8 cellular contexts compared by ENCODE assay signal in genomic region chr13:66138172-66138811, GRCh38.
A peak's percentile ranks its signal among the peaks of the same experiment; 100 is the strongest.
DNase-seq lines count a peak whose midpoint lies in the region; ATAC-seq and TF ChIP-seq lines count a peak whose summit lies in the region.
"Had no signal": no experiment of that assay in that cellular context is flagged by ENCODE, and none has a peak within 500 bp of the region (broad histone marks: within the 10 kb centered on the region; RNA-seq: fewer than 3 reads in every experiment).

No MANE protein-coding gene starts in this region.

- H3K27ac Mint-ChIP-seq in naive B cell, result peak overlapping the region; percentile 71 to 96 (median 84)
- H3K27ac Mint-ChIP-seq in activated CD8-positive, alpha-beta memory T cell treated with anti-CD3 and anti-CD28 coated beads, Interleukin-2, amount 10 ng/mL, durations not matched to agents 7 days and 5 days, result no peak overlapping the region

- intact Hi-C loops in upper lobe of right lung (cut with DNase I), result no loop called here

- H3K4me1 Mint-ChIP-seq in naive B cell, result peaks cover 19 to 38% (median 29%) of the 10 kb centered on the region in 3 donors
- no peaks in the 10 kb centered on the region for H3K4me1 Mint-ChIP-seq in activated CD8-positive, alpha-beta memory T cell treated with anti-CD3 and anti-CD28 coated beads, Interleukin-2, amount 10 ng/mL, durations not matched to agents 7 days and 5 days

- H3K36me3 Mint-ChIP-seq in naive B cell, result no peaks in the 10 kb centered on the region
- H3K36me3 Mint-ChIP-seq in activated CD8-positive, alpha-beta memory T cell treated with anti-CD3 and anti-CD28 coated beads, Interleukin-2, amount 10 ng/mL, durations not matched to agents 7 days and 5 days, result no peaks in the 10 kb centered on the region

- no peaks in the 10 kb centered on the region for H3K27me3 Mint-ChIP-seq in naive B cell
- H3K27me3 Mint-ChIP-seq in activated CD8-positive, alpha-beta memory T cell treated with anti-CD3 and anti-CD28 coated beads, Interleukin-2, amount 10 ng/mL, durations not matched to agents 7 days and 5 days, result no peaks in the 10 kb centered on the region

- H3K9me3 Mint-ChIP-seq in naive B cell, result peaks cover 0 to 4% (median 0%) of the 10 kb centered on the region in 7 donors
- H3K9me3 Mint-ChIP-seq in activated CD8-positive, alpha-beta memory T cell treated with anti-CD3 and anti-CD28 coated beads, Interleukin-2, amount 10 ng/mL, durations not matched to agents 7 days and 5 days (ENCODE audit: low read depth), result peaks cover 4% of the 10 kb centered on the region

- H3K4me1 ChIP-seq in upper lobe of right lung, result no peaks in the 10 kb centered on the region

- H3K4me3 ChIP-seq in upper lobe of right lung, result no peak overlapping the region

- ATAC-seq in GM19043 (IDR thresholded peaks at IDR 0.05; ENCODE audit: low read depth, unreplicated experiment) (peak; percentile 86), GM21825 (IDR thresholded peaks at IDR 0.05; ENCODE audit: unreplicated experiment) (peak; percentile 92), HG03439 (IDR thresholded peaks at IDR 0.05; ENCODE audit: unreplicated experiment) (peak; percentile 93), naive B cell (ENCODE audit: low read depth in 2 of 2) (peak; percentile 90 to 91), upper lobe of right lung (no peak)
- ATAC-seq in activated CD8-positive, alpha-beta memory T cell treated with anti-CD3 and anti-CD28 coated beads, Interleukin-2, amount 10 ng/mL, durations not matched to agents 7 days and 5 days, result no peak

- no peak overlapping the region for H3K27ac ChIP-seq in upper lobe of right lung

- TF ChIP-seq CTCF in upper lobe of right lung (IDR thresholded peaks at IDR 0.05), result no peak

- peak overlapping the region in 6 of 8 donors; percentile 6 to 65 (median 26) for H3K4me3 Mint-ChIP-seq in naive B cell
- no peak overlapping the region for H3K4me3 Mint-ChIP-seq in activated CD8-positive, alpha-beta memory T cell treated with anti-CD3 and anti-CD28 coated beads, Interleukin-2, amount 10 ng/mL, durations not matched to agents 7 days and 5 days

- DNase-seq in naive B cell (peak; percentile 68), upper lobe of right lung (no peak), NCI-H1694 treated with DMSO at 0.1 percent for 48 hours (lab: John Stamatoyannopoulos, UW) (no peak)
- DNase-seq in activated CD8-positive, alpha-beta memory T cell treated with anti-CD3 and anti-CD28 coated beads, Interleukin-2, amount 10 ng/mL, durations not matched to agents 7 days and 5 days, result no peak
- DNase-seq: cerebellar nuclear complex had no signal

- no peaks in the 10 kb centered on the region for H3K36me3 ChIP-seq in upper lobe of right lung

- H3K27me3 ChIP-seq in upper lobe of right lung, result no peaks in the 10 kb centered on the region

- CTCF ChIA-PET in activated CD8-positive, alpha-beta memory T cell treated with anti-CD3 and anti-CD28 coated beads, Interleukin-2, amount 10 ng/mL, durations not matched to agents 7 days and 5 days (lab: Charles Lee), result no interaction called here

- no peaks in the 10 kb centered on the region for H3K9me3 ChIP-seq in upper lobe of right lung

Comparison
In these comparisons a context has a peak if more than half of its experiments do, and no peak if none do; other contexts are left out.
1. ATAC-seq: peak in GM19043 (single experiment), GM21825 (single experiment), HG03439 (single experiment) and naive B cell (2 of 2); none in upper lobe of right lung (single experiment) and activated CD8-positive, alpha-beta memory T cell treated with anti-CD3 and anti-CD28 coated beads, Interleukin-2, amount 10 ng/mL, durations not matched to agents 7 days and 5 days (single experiment).